In the genomic region with DNA sequence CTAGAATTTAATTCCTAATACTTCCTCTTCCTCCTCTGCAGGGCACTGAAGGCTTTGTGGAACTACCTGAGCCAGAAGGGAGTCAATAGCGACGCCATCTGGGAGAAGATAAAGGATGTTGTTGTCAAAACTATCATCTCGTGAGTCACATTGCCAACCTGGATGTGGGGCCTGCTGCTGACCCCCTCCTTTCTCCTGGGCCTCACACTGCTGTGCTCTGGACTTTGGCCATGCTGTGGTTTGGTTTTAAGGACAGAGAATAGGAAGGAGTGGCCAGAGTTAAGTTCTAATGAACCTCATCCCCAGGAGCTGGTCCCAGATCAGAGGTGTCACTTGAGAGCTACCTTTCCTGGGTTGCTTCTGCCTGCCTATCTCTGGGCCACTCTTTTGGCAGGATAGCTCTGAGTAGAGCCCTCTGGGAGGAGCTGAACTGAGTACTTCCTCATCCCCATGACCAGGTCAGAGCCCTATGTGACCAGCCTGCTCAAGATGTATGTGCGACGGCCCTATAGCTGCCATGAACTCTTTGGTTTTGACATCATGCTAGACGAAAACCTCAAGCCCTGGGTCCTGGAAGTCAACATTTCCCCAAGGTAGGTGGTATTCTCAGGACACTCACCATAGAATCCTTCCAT, we compare ENCODE assay signal across 1 cellular context.
TF ChIP-seq lines count a peak whose summit lies in the region.

No MANE protein-coding gene starts in this region.

TF ChIP-seq in HepG2, 621 proteins besides CTCF, POLR2A, EP300 and RAD21 (continued from another document and continues in another):
- TF ChIP-seq, protein P1, sequence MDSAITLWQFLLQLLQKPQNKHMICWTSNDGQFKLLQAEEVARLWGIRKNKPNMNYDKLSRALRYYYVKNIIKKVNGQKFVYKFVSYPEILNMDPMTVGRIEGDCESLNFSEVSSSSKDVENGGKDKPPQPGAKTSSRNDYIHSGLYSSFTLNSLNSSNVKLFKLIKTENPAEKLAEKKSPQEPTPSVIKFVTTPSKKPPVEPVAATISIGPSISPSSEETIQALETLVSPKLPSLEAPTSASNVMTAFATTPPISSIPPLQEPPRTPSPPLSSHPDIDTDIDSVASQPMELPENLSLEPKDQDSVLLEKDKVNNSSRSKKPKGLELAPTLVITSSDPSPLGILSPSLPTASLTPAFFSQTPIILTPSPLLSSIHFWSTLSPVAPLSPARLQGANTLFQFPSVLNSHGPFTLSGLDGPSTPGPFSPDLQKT (CRISPR knock-in tag; IDR thresholded peaks at IDR 0.05; ENCODE audit: borderline replicate concordance): no peak
- TF ChIP-seq ZSCAN30 (CRISPR knock-in tag; IDR thresholded peaks at IDR 0.05) (no peak), MAFK (conservative IDR thresholded peaks at IDR 0.05 in 1 of 2, IDR thresholded peaks at IDR 0.05 in 1 of 2; ENCODE audit: low read length in 2 of 2) (no peak), ZMYM2 (CRISPR knock-in tag; IDR thresholded peaks at IDR 0.05) (peak; percentile 59; the same call in 1 of the 2 replicates), SUZ12 (IDR thresholded peaks at IDR 0.05; ENCODE audit: low read depth, low read length) (no peak), ZNF20 (CRISPR knock-in tag; IDR thresholded peaks at IDR 0.05) (no peak), ZNF773 (CRISPR knock-in tag; IDR thresholded peaks at IDR 0.05; ENCODE audit: borderline replicate concordance) (no peak), SMC3 (IDR thresholded peaks at IDR 0.05; ENCODE audit: low read length) (peak; percentile 83), GLI4 (CRISPR knock-in tag; IDR thresholded peaks at IDR 0.05; ENCODE audit: borderline replicate concordance) (no peak), NR2C2 (CRISPR knock-in tag; IDR thresholded peaks at IDR 0.05; ENCODE audit: borderline replicate concordance) (0 out of 2 replicates have a peak, but pooled peaks have one; percentile 45), ZNF547 (CRISPR knock-in tag; IDR thresholded peaks at IDR 0.05) (no peak), ZNF530 (CRISPR knock-in tag; IDR thresholded peaks at IDR 0.05; ENCODE audit: low read depth) (no peak), ZNF839 (CRISPR knock-in tag; IDR thresholded peaks at IDR 0.05; ENCODE audit: borderline replicate concordance) (no peak), ZFP41 (CRISPR knock-in tag; IDR thresholded peaks at IDR 0.05; ENCODE audit: borderline replicate concordance) (no peak), ZNF333 (CRISPR knock-in tag; IDR thresholded peaks at IDR 0.05; ENCODE audit: borderline replicate concordance) (peak; percentile 61; the same call in 1 of the 2 replicates), FOXK1 (CRISPR knock-in tag; IDR thresholded peaks at IDR 0.05; ENCODE audit: borderline replicate concordance, low read depth) (peak; percentile 87; the same call in 1 of the 2 replicates), ZNF468 (CRISPR knock-in tag; IDR thresholded peaks at IDR 0.05) (no peak), ZSCAN25 (CRISPR knock-in tag; IDR thresholded peaks at IDR 0.05) (no peak), ZNF136 (CRISPR knock-in tag; IDR thresholded peaks at IDR 0.05; ENCODE audit: low read depth) (no peak), PRDM10 (CRISPR knock-in tag; IDR thresholded peaks at IDR 0.05; ENCODE audit: low read depth) (peak; percentile 50; the same call in 1 of the 2 replicates), TP53 (CRISPR knock-in tag; conservative IDR thresholded peaks at IDR 0.05) (no peak), ZBTB49 (CRISPR knock-in tag; IDR thresholded peaks at IDR 0.05; ENCODE audit: borderline replicate concordance) (no peak), YY1 (IDR thresholded peaks at IDR 0.05; ENCODE audit: insufficient read depth, insufficient replicate concordance, low read depth, low read length) (peak; percentile 26), TEAD3 (CRISPR knock-in tag; optimal IDR thresholded peaks at IDR 0.05; ENCODE audit: borderline replicate concordance) (peak; percentile 57), WIZ (CRISPR knock-in tag; IDR thresholded peaks at IDR 0.05) (no peak), RFX1 (IDR thresholded peaks at IDR 0.05) (no peak), ZBTB2 (CRISPR knock-in tag; IDR thresholded peaks at IDR 0.05; ENCODE audit: low read depth) (no peak), MEIS2 (CRISPR knock-in tag; IDR thresholded peaks at IDR 0.05) (no peak), ZNF652 (CRISPR knock-in tag; IDR thresholded peaks at IDR 0.05; ENCODE audit: borderline replicate concordance, low read depth) (no peak), MTA1 (CRISPR knock-in tag; IDR thresholded peaks at IDR 0.05; ENCODE audit: borderline replicate concordance) (peak; percentile 47; the same call in 1 of the 2 replicates), NAIF1 (CRISPR knock-in tag; IDR thresholded peaks at IDR 0.05; ENCODE audit: borderline replicate concordance) (no peak), ZFP62 (CRISPR knock-in tag; IDR thresholded peaks at IDR 0.05) (no peak), KAT2B (IDR thresholded peaks at IDR 0.05; ENCODE audit: borderline replicate concordance, low read depth, low read length) (no peak), CBX5 (CRISPR knock-in tag; IDR thresholded peaks at IDR 0.05; ENCODE audit: borderline replicate concordance) (peak; percentile 73; the same call in 1 of the 2 replicates), GATAD1 (CRISPR knock-in tag; IDR thresholded peaks at IDR 0.05) (peak; percentile 76), HHEX (CRISPR knock-in tag; IDR thresholded peaks at IDR 0.05) (no peak), ZNF589 (CRISPR knock-in tag; conservative IDR thresholded peaks at IDR 0.05) (no peak), ZBTB3 (CRISPR knock-in tag; IDR thresholded peaks at IDR 0.05; ENCODE audit: borderline replicate concordance, low read depth) (no peak), ZNF343 (CRISPR knock-in tag; IDR thresholded peaks at IDR 0.05) (no peak), E2F1 (CRISPR knock-in tag; IDR thresholded peaks at IDR 0.05) (no peak), ZNF326 (CRISPR knock-in tag; IDR thresholded peaks at IDR 0.05; ENCODE audit: borderline replicate concordance) (no peak), ELF1 (CRISPR knock-in tag; IDR thresholded peaks at IDR 0.05) (peak; percentile 46), ZKSCAN1 (IDR thresholded peaks at IDR 0.05; ENCODE audit: low read length) (no peak), HOXA9 (CRISPR knock-in tag; IDR thresholded peaks at IDR 0.05; ENCODE audit: borderline replicate concordance) (no peak)
- TF ChIP-seq, protein P2, sequence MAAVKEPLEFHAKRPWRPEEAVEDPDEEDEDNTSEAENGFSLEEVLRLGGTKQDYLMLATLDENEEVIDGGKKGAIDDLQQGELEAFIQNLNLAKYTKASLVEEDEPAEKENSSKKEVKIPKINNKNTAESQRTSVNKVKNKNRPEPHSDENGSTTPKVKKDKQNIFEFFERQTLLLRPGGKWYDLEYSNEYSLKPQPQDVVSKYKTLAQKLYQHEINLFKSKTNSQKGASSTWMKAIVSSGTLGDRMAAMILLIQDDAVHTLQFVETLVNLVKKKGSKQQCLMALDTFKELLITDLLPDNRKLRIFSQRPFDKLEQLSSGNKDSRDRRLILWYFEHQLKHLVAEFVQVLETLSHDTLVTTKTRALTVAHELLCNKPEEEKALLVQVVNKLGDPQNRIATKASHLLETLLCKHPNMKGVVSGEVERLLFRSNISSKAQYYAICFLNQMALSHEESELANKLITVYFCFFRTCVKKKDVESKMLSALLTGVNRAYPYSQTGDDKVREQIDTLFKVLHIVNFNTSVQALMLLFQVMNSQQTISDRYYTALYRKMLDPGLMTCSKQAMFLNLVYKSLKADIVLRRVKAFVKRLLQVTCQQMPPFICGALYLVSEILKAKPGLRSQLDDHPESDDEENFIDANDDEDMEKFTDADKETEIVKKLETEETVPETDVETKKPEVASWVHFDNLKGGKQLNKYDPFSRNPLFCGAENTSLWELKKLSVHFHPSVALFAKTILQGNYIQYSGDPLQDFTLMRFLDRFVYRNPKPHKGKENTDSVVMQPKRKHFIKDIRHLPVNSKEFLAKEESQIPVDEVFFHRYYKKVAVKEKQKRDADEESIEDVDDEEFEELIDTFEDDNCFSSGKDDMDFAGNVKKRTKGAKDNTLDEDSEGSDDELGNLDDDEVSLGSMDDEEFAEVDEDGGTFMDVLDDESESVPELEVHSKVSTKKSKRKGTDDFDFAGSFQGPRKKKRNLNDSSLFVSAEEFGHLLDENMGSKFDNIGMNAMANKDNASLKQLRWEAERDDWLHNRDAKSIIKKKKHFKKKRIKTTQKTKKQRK (IDR thresholded peaks at IDR 0.05; ENCODE audit: low read length): no peak
- TF ChIP-seq, protein P3, sequence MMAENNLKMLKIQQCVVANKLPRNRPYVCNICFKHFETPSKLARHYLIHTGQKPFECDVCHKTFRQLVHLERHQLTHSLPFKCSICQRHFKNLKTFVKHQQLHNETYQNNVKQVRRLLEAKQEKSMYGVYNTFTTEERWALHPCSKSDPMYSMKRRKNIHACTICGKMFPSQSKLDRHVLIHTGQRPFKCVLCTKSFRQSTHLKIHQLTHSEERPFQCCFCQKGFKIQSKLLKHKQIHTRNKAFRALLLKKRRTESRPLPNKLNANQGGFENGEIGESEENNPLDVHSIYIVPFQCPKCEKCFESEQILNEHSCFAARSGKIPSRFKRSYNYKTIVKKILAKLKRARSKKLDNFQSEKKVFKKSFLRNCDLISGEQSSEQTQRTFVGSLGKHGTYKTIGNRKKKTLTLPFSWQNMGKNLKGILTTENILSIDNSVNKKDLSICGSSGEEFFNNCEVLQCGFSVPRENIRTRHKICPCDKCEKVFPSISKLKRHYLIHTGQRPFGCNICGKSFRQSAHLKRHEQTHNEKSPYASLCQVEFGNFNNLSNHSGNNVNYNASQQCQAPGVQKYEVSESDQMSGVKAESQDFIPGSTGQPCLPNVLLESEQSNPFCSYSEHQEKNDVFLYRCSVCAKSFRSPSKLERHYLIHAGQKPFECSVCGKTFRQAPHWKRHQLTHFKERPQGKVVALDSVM (CRISPR knock-in tag; IDR thresholded peaks at IDR 0.05): no peak
- TF ChIP-seq, protein P4, sequence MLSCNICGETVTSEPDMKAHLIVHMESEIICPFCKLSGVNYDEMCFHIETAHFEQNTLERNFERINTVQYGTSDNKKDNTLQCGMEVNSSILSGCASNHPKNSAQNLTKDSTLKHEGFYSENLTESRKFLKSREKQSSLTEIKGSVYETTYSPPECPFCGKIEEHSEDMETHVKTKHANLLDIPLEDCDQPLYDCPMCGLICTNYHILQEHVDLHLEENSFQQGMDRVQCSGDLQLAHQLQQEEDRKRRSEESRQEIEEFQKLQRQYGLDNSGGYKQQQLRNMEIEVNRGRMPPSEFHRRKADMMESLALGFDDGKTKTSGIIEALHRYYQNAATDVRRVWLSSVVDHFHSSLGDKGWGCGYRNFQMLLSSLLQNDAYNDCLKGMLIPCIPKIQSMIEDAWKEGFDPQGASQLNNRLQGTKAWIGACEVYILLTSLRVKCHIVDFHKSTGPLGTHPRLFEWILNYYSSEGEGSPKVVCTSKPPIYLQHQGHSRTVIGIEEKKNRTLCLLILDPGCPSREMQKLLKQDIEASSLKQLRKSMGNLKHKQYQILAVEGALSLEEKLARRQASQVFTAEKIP (CRISPR knock-in tag; IDR thresholded peaks at IDR 0.05; ENCODE audit: borderline replicate concordance): no peak
